Comparison of ENCODE assay signal across 18 cellular contexts in the genomic region with DNA sequence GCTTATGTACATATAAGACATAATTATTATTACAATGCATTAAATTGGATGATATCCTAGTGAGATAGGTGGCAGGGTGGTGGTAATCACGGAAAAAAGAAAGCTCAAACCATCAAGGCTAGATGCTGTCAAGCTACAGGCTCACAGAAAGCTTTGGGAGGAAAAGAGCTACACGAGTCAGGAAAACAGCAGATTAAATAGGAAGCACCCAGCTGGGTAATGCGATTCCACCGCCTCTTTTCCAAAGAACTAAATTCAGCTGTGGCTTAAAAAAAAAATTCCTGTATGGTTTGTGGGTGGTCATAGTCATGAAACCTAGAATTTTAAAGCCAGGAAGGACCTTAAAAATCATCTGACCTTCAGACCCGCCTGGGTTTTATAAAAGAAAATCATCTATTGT. TPM values are rescaled to one million over a fixed set of nuclear protein-coding genes. Genes with fewer than 3 reads are reported as not detected.
A peak's percentile ranks its signal among the peaks of the same experiment; 100 is the strongest.
DNase-seq lines count a peak whose midpoint lies in the region; ATAC-seq and TF ChIP-seq lines count a peak whose summit lies in the region.
"Had no signal": no experiment of that assay in that cellular context is flagged by ENCODE, and none has a peak within 500 bp of the region (broad histone marks: within the 10 kb centered on the region; RNA-seq: fewer than 3 reads in every experiment).

No MANE protein-coding gene starts in this region.

- no peaks in the 10 kb centered on the region for H3K36me3 ChIP-seq in GM23338 (ENCODE audit: insufficient read depth)
- no peaks in the 10 kb centered on the region for H3K36me3 ChIP-seq in WERI-Rb-1
- H3K36me3 ChIP-seq: HAP-1 had no signal

- H3K9me3 ChIP-seq in WERI-Rb-1 (ENCODE audit: severe bottlenecking), result no peaks in the 10 kb centered on the region
- H3K9me3 ChIP-seq: HAP-1 had no signal

- H3K27ac ChIP-seq in GM23338 (ENCODE audit: low read depth) (no peak overlapping the region), WERI-Rb-1 (no peak overlapping the region)
- H3K27ac ChIP-seq: C4-2B, HL-60 had no signal

- no peaks in the 10 kb centered on the region for H4K20me1 ChIP-seq in GM23338 (replicated peaks; ENCODE audit: insufficient read depth)

- H3K4me1 ChIP-seq in GM23338 (ENCODE audit: insufficient read depth), result no peaks in the 10 kb centered on the region
- H3K4me1 ChIP-seq: HAP-1 had no signal

- 0 out of 2 replicates have a peak, but pooled peaks cover 3% of the 10 kb centered on the region for H3K9me2 ChIP-seq in GM23338 (ENCODE audit: insufficient read depth)

- H3K4me1 Mint-ChIP-seq in GM23338, result peaks cover 15% of the 10 kb centered on the region
- H3K4me1 Mint-ChIP-seq in nephron, result peaks cover 29% of the 10 kb centered on the region
- H3K4me1 Mint-ChIP-seq in activated T-helper 1 cell treated with anti-CD3 and anti-CD28 coated beads, Interleukin-12 subunit alpha, Interleukin-12 subunit beta, Interleukin-2, Interleukin-4 antibody, amounts not matched to agents 30 ng/mL and 10 ng/mL and 1 ng/mL, durations not matched to agents 14 hours and 24 hours and 36 hours (ENCODE audit: low read depth), result no peaks in the 10 kb centered on the region

- peak overlapping the region; percentile 4; the same call in 1 of the 2 replicates for H2AFZ ChIP-seq in GM23338

- H3K4me2 ChIP-seq in GM23338, result no peak overlapping the region

- H3K79me2 ChIP-seq in GM23338 (replicated peaks; ENCODE audit: insufficient read depth), result no peaks in the 10 kb centered on the region

- no peak overlapping the region for H3K27ac Mint-ChIP-seq in GM23338
- H3K27ac Mint-ChIP-seq in nephron, result peak overlapping the region in 2 of 3 experiments; percentile 5
- H3K27ac Mint-ChIP-seq in activated T-helper 1 cell treated with anti-CD3 and anti-CD28 coated beads, Interleukin-12 subunit alpha, Interleukin-12 subunit beta, Interleukin-2, Interleukin-4 antibody, amounts not matched to agents 30 ng/mL and 10 ng/mL and 1 ng/mL, durations not matched to agents 14 hours and 24 hours and 36 hours, result no peak overlapping the region
- H3K27ac Mint-ChIP-seq: CD4-positive, alpha-beta T cell had no signal

- intact Hi-C loops in activated T-helper 1 cell treated with anti-CD3 and anti-CD28 coated beads, Interleukin-12 subunit alpha, Interleukin-12 subunit beta, Interleukin-2, Interleukin-4 antibody, amounts not matched to agents 30 ng/mL and 10 ng/mL and 1 ng/mL, durations not matched to agents 14 hours and 24 hours and 36 hours (cut with micrococcal nuclease), result no loop called here

- H3K9me3 Mint-ChIP-seq in GM23338 (no peaks in the 10 kb centered on the region), nephron (no peaks in the 10 kb centered on the region)
- H3K9me3 Mint-ChIP-seq in activated T-helper 1 cell treated with anti-CD3 and anti-CD28 coated beads, Interleukin-12 subunit alpha, Interleukin-12 subunit beta, Interleukin-2, Interleukin-4 antibody, amounts not matched to agents 30 ng/mL and 10 ng/mL and 1 ng/mL, durations not matched to agents 14 hours and 24 hours and 36 hours, result no peaks in the 10 kb centered on the region
- H3K9me3 Mint-ChIP-seq: CD4-positive, alpha-beta T cell had no signal

- no peak overlapping the region for H3K4me3 Mint-ChIP-seq in GM23338
- no peak overlapping the region for H3K4me3 Mint-ChIP-seq in nephron
- H3K4me3 Mint-ChIP-seq in activated T-helper 1 cell treated with anti-CD3 and anti-CD28 coated beads, Interleukin-12 subunit alpha, Interleukin-12 subunit beta, Interleukin-2, Interleukin-4 antibody, amounts not matched to agents 30 ng/mL and 10 ng/mL and 1 ng/mL, durations not matched to agents 14 hours and 24 hours and 36 hours, result no peak overlapping the region
- H3K4me3 Mint-ChIP-seq: CD4-positive, alpha-beta T cell had no signal

- TF ChIP-seq CTCF in GM23338 (conservative IDR thresholded peaks at IDR 0.05; ENCODE audit: low read depth in 2 of 2), result no peak
- no peak for TF ChIP-seq CTCF in WERI-Rb-1 (IDR thresholded peaks at IDR 0.05; ENCODE audit: low read depth, low read length)
- no peak for TF ChIP-seq CTCF in nephron (IDR thresholded peaks at IDR 0.05; ENCODE audit: unreplicated experiment in 3 of 3)

- no peaks in the 10 kb centered on the region for H3K27me3 ChIP-seq in GM23338 (ENCODE audit: insufficient read depth)
- no peaks in the 10 kb centered on the region for H3K27me3 ChIP-seq in WERI-Rb-1 (ENCODE audit: insufficient read depth, low read depth, severe bottlenecking)

- no peak overlapping the region for H3K4me3 ChIP-seq in GM23338
- H3K4me3 ChIP-seq in WERI-Rb-1 (ENCODE audit: low read depth, low read length), result peak overlapping the region; percentile 5; the same call in 1 of the 2 replicates
- H3K4me3 ChIP-seq: HAP-1, K562 had no signal

- ATAC-seq in GM23338, result no peak; the same call in 2 of the 3 replicates
- ATAC-seq in HG02623 (IDR thresholded peaks at IDR 0.05; ENCODE audit: unreplicated experiment), result no peak

- H3K27me3 Mint-ChIP-seq in GM23338 (ENCODE audit: insufficient read depth, low read depth, poor library complexity) (peaks cover 6% of the 10 kb centered on the region), nephron (ENCODE audit: low read depth) (peaks cover 7% of the 10 kb centered on the region)
- peaks cover 10% of the 10 kb centered on the region for H3K27me3 Mint-ChIP-seq in activated T-helper 1 cell treated with anti-CD3 and anti-CD28 coated beads, Interleukin-12 subunit alpha, Interleukin-12 subunit beta, Interleukin-2, Interleukin-4 antibody, amounts not matched to agents 30 ng/mL and 10 ng/mL and 1 ng/mL, durations not matched to agents 14 hours and 24 hours and 36 hours (ENCODE audit: insufficient read depth)
- H3K27me3 Mint-ChIP-seq: CD4-positive, alpha-beta T cell had no signal

- no peaks in the 10 kb centered on the region for H3F3A ChIP-seq in GM23338 (replicated peaks; ENCODE audit: low read depth)

- no peaks in the 10 kb centered on the region for H3K36me3 Mint-ChIP-seq in GM23338 (ENCODE audit: low read depth)
- no peaks in the 10 kb centered on the region for H3K36me3 Mint-ChIP-seq in nephron (ENCODE audit: low read depth)
- H3K36me3 Mint-ChIP-seq in activated T-helper 1 cell treated with anti-CD3 and anti-CD28 coated beads, Interleukin-12 subunit alpha, Interleukin-12 subunit beta, Interleukin-2, Interleukin-4 antibody, amounts not matched to agents 30 ng/mL and 10 ng/mL and 1 ng/mL, durations not matched to agents 14 hours and 24 hours and 36 hours (ENCODE audit: low read depth), result no peaks in the 10 kb centered on the region

- peak; percentile 3 for DNase-seq in activated CD8-positive, alpha-beta memory T cell treated with anti-CD3 and anti-CD28 coated beads for 24 hours
- no peak for DNase-seq in activated CD8-positive, alpha-beta memory T cell treated with anti-CD3 and anti-CD28 coated beads, Interleukin-2, amount 50 U/mL, for 4 hours
- DNase-seq in GM23338 (ENCODE audit: low spot score), result no peak
- DNase-seq in WERI-Rb-1, result no peak
- DNase-seq in NK-92 treated with Interleukin-12 subunit alpha and Interleukin-12 subunit beta, amount 100 ng/mL, for 24 hours (lab: John Stamatoyannopoulos, UW), result no peak
- DNase-seq in activated T-helper 1 cell treated with anti-CD3 and anti-CD28 coated beads, Interleukin-12 subunit alpha, Interleukin-12 subunit beta, Interleukin-2, Interleukin-4 antibody, amounts not matched to agents 30 ng/mL and 10 ng/mL and 1 ng/mL, durations not matched to agents 14 hours and 24 hours and 36 hours (ENCODE audit: low spot score), result no peak
- DNase-seq: AML-193; CD4-positive, alpha-beta T cell; DMS153; DMS79; GF-D8; IMR-90 had no signal

TF ChIP-seq in GM23338, 12 proteins besides CTCF, POLR2A, EP300 and RAD21 (continues in another document):
- TF ChIP-seq EZH2 (IDR thresholded peaks at IDR 0.05; ENCODE audit: low read depth, unreplicated experiment) (no peak), ZNF331 (CRISPR knock-in tag; IDR thresholded peaks at IDR 0.05; ENCODE audit: low read depth) (no peak), STAT1 (IDR thresholded peaks at IDR 0.05; ENCODE audit: unreplicated experiment) (no peak)
- TF ChIP-seq, protein P1, sequence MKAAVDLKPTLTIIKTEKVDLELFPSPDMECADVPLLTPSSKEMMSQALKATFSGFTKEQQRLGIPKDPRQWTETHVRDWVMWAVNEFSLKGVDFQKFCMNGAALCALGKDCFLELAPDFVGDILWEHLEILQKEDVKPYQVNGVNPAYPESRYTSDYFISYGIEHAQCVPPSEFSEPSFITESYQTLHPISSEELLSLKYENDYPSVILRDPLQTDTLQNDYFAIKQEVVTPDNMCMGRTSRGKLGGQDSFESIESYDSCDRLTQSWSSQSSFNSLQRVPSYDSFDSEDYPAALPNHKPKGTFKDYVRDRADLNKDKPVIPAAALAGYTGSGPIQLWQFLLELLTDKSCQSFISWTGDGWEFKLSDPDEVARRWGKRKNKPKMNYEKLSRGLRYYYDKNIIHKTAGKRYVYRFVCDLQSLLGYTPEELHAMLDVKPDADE (IDR thresholded peaks at IDR 0.05), result no peak

RNA-seq across cellular contexts. Expression of a gene that starts 23.7 kb away (rescaled TPM):
- total RNA-seq in GM23338 (2014; rRNA removed; shearing (Covaris generic)), result 89.4 and 90.4 TPM in 2 replicates
- 25.1 and 41.6 TPM in 2 replicates for polyA plus RNA-seq in GM23338 (2016; fragmentation: Nextera tagmentation; extraction: Ambion mirVana)
- total RNA-seq in activated T-helper 1 cell treated with anti-CD3 and anti-CD28 coated beads, Interleukin-12 subunit alpha, Interleukin-12 subunit beta, Interleukin-2, Interleukin-4 antibody, amounts not matched to agents 30 ng/mL and 10 ng/mL and 1 ng/mL, durations not matched to agents 14 hours and 24 hours and 36 hours, result 24.5 and 28.3 TPM in 2 replicates

RNA-seq across cellular contexts. Expression of a gene that starts 57.0 kb away (rescaled TPM):
- 52.0 and 58.7 TPM in 2 replicates for total RNA-seq in GM23338 (2014; rRNA removed; shearing (Covaris generic))
- polyA plus RNA-seq in GM23338 (2016; fragmentation: Nextera tagmentation; extraction: Ambion mirVana), result 45.1 and 50.5 TPM in 2 replicates
- total RNA-seq in activated T-helper 1 cell treated with anti-CD3 and anti-CD28 coated beads, Interleukin-12 subunit alpha, Interleukin-12 subunit beta, Interleukin-2, Interleukin-4 antibody, amounts not matched to agents 30 ng/mL and 10 ng/mL and 1 ng/mL, durations not matched to agents 14 hours and 24 hours and 36 hours, result 16.6 and 17.4 TPM in 2 replicates

Comparison
In these comparisons a context has a peak if more than half of its experiments do, and no peak if none do; other contexts are left out.
1. H3K27ac Mint-ChIP-seq: peak in nephron (2 of 3); none in GM23338 (single experiment) and activated T-helper 1 cell treated with anti-CD3 and anti-CD28 coated beads, Interleukin-12 subunit alpha, Interleukin-12 subunit beta, Interleukin-2, Interleukin-4 antibody, amounts not matched to agents 30 ng/mL and 10 ng/mL and 1 ng/mL, durations not matched to agents 14 hours and 24 hours and 36 hours (single experiment).